In genomic region chr9:101566904-101567724, GRCh38 we compare ENCODE assay signal across 9 cellular contexts. TPM values are rescaled to one million over a fixed set of nuclear protein-coding genes. Genes with fewer than 3 reads are reported as not detected.
DNase-seq lines count a peak whose midpoint lies in the region; ATAC-seq and TF ChIP-seq lines count a peak whose summit lies in the region.
"Had no signal": no experiment of that assay in that cellular context is flagged by ENCODE, and none has a peak within 500 bp of the region (broad histone marks: within the 10 kb centered on the region; RNA-seq: fewer than 3 reads in every experiment).

No MANE protein-coding gene starts in this region.

- ATAC-seq in GM18861 (IDR thresholded peaks at IDR 0.05; ENCODE audit: unreplicated experiment) (peak; percentile 83), HG03521 (IDR thresholded peaks at IDR 0.05; ENCODE audit: unreplicated experiment) (peak; percentile 70), GM19324 (IDR thresholded peaks at IDR 0.05; ENCODE audit: low FRiP score, unreplicated experiment) (no peak)

- H3K4me1 ChIP-seq in uterus (no peaks in the 10 kb centered on the region), vagina (no peaks in the 10 kb centered on the region)

- H3K36me3 ChIP-seq in uterus: no peaks in the 10 kb centered on the region
- peaks cover 0 to 33% of the 10 kb centered on the region in 2 donors for H3K36me3 ChIP-seq in vagina

- DNase-seq in CD1c-positive myeloid dendritic cell (ENCODE audit: extremely low spot score): peak; percentile 15
- peak; percentile 47 for DNase-seq in glomerular visceral epithelial cell (ENCODE audit: extremely low spot score)
- no peak for DNase-seq in uterus
- no peak for DNase-seq in vagina (ENCODE audit: extremely low spot score in 2 of 2)

- no peak for TF ChIP-seq POLR2A in uterus (IDR thresholded peaks at IDR 0.05)
- TF ChIP-seq POLR2A in vagina (IDR thresholded peaks at IDR 0.05): no peak

- H3K27ac ChIP-seq in uterus (no peak overlapping the region), vagina (no peak overlapping the region)

- no peak overlapping the region for H3K4me3 ChIP-seq in WI38 (ENCODE audit: low read depth, low read length)
- H3K4me3 ChIP-seq in uterus: no peak overlapping the region
- H3K4me3 ChIP-seq in vagina: no peak overlapping the region

- H3K9me3 ChIP-seq in uterus (no peaks in the 10 kb centered on the region), vagina (no peaks in the 10 kb centered on the region)

- H3K27me3 ChIP-seq in uterus (no peaks in the 10 kb centered on the region), vagina (no peaks in the 10 kb centered on the region)

- peak; percentile 16; the same call in 1 of the 2 replicates for TF ChIP-seq CTCF in WI38 (IDR thresholded peaks at IDR 0.05; ENCODE audit: low read depth, low read length)
- peak in 1 of 4 experiments; percentile 4 for TF ChIP-seq CTCF in uterus (IDR thresholded peaks at IDR 0.05)
- TF ChIP-seq CTCF in vagina (IDR thresholded peaks at IDR 0.05): no peak

- intact Hi-C loops in uterus (cut with DNase I; ENCODE audit: low total_unique reads) (no loop called here), vagina (cut with DNase I) (no loop called here)

RNA-seq across cellular contexts. Expression of gene PPP3R2, which starts 27.7 kb away (rescaled TPM):
- under 1 TPM in 1 of 4 donors, not detected in 3; 0.07 TPM for total RNA-seq in uterus
- total RNA-seq in vagina: not detected
- total RNA-seq: mononuclear cell had no signal

RNA-seq across cellular contexts. Expression of gene RNF20, which starts 33.5 kb away (rescaled TPM):
- total RNA-seq in uterus: 10 to 100 TPM; 27.1 to 48.3 (median 35.6) TPM
- total RNA-seq in vagina: 22.3 TPM

Comparison
In these comparisons a context has a peak if more than half of its experiments do, and no peak if none do; other contexts are left out.
1. DNase-seq: peak in CD1c-positive myeloid dendritic cell (single experiment) and glomerular visceral epithelial cell (single experiment); none in uterus (0 of 2) and vagina (0 of 2).